ENCODE assay signal across 13 cellular contexts in genomic region chr4:148515248-148515647, GRCh38.
DNase-seq lines count a peak whose midpoint lies in the region; ATAC-seq and TF ChIP-seq lines count a peak whose summit lies in the region.
"Had no signal": no experiment of that assay in that cellular context is flagged by ENCODE, and none has a peak within 500 bp of the region (broad histone marks: within the 10 kb centered on the region; RNA-seq: fewer than 3 reads in every experiment).

No MANE protein-coding gene starts in this region.

- no peaks in the 10 kb centered on the region for H3K79me1 ChIP-seq in IMR-90 (ENCODE audit: low read depth in 1 of 2, low read length in 2 of 2)

- no peak overlapping the region for H2BK20ac ChIP-seq in IMR-90 (ENCODE audit: low read depth, low read length)

- H4K8ac ChIP-seq in IMR-90 (ENCODE audit: low read depth in 2 of 2, low read length in 2 of 2), result no peak overlapping the region

- H3K4me2 ChIP-seq in IMR-90 (ENCODE audit: low read depth, low read length), result no peak overlapping the region

- dilution Hi-C loops in IMR-90 (cut with HindIII; ENCODE audit: low sequenced_read_pairs, unreplicated experiment), result no loop called here

- H3K27ac ChIP-seq in A673 (ENCODE audit: low read depth, low read length, poor library complexity, severe bottlenecking), result no peak overlapping the region
- H3K27ac ChIP-seq in IMR-90 (ENCODE audit: insufficient read depth, low read length), result no peak overlapping the region

- no peaks in the 10 kb centered on the region for H4K20me1 ChIP-seq in IMR-90 (ENCODE audit: insufficient read depth, low read length)

- no peak overlapping the region for H4K5ac ChIP-seq in IMR-90 (ENCODE audit: low read depth, low read length)

- POLR2A ChIA-PET in A673 (lab: Charles Lee; ENCODE audit: low non-redundant PET), result no interaction called here
- POLR2A ChIA-PET in IMR-90 (lab: Charles Lee; ENCODE audit: unreplicated experiment), result no interaction called here

- no peak overlapping the region for H3K18ac ChIP-seq in IMR-90 (ENCODE audit: low read depth, low read length)

- H3K36me3 ChIP-seq in A673 (ENCODE audit: insufficient read depth, low read length, poor library complexity, severe bottlenecking) (no peaks in the 10 kb centered on the region), IMR-90 (ENCODE audit: control insufficient read depth, insufficient read depth, low read length) (no peaks in the 10 kb centered on the region)

- no peak overlapping the region for H2BK15ac ChIP-seq in IMR-90 (ENCODE audit: low read depth, low read length)

- no peaks in the 10 kb centered on the region for H3K9me3 ChIP-seq in A673 (ENCODE audit: low read depth, low read length, poor library complexity, severe bottlenecking)
- no peaks in the 10 kb centered on the region for H3K9me3 ChIP-seq in IMR-90 (ENCODE audit: control insufficient read depth, insufficient read depth, low read length)

- H3K4me1 ChIP-seq in A673 (ENCODE audit: insufficient read depth, low read length, poor library complexity, severe bottlenecking) (no peaks in the 10 kb centered on the region), IMR-90 (ENCODE audit: control insufficient read depth, insufficient read depth, low read length) (no peaks in the 10 kb centered on the region)

- TF ChIP-seq RAD21 in IMR-90 (IDR thresholded peaks at IDR 0.05; ENCODE audit: low read length), result no peak

- H3K4me3 ChIP-seq in A673 (ENCODE audit: low read depth, low read length, poor library complexity, severe bottlenecking), result no peak overlapping the region
- H3K4me3 ChIP-seq in IMR-90 (ENCODE audit: insufficient read depth, low read depth, low read length), result no peak overlapping the region
- H3K4me3 ChIP-seq in choroid plexus epithelial cell (ENCODE audit: low read depth, low read length), result no peak overlapping the region

- H3K9ac ChIP-seq in IMR-90 (ENCODE audit: low read depth, low read length), result no peak overlapping the region

- in situ Hi-C loops in IMR-90 (cut with MboI; ENCODE audit: low sequenced_read_pairs), result no loop called here

- H2AK9ac ChIP-seq in IMR-90 (replicated peaks; ENCODE audit: low read depth, low read length, poor library complexity), result no peak overlapping the region

- no peak overlapping the region for H3K23ac ChIP-seq in IMR-90 (ENCODE audit: low read depth, low read length)

- no peak overlapping the region for H3K14ac ChIP-seq in IMR-90 (replicated peaks; ENCODE audit: low read depth, low read length)

- H3K27me3 ChIP-seq in A673 (replicated peaks; ENCODE audit: insufficient read depth, low read depth, low read length, poor library complexity) (no peaks in the 10 kb centered on the region), IMR-90 (ENCODE audit: control insufficient read depth, insufficient read depth, low read length) (no peaks in the 10 kb centered on the region)

- ATAC-seq in IMR-90 (ENCODE audit: low read depth), result peak; percentile 61
- no peak for ATAC-seq in HG02623 (IDR thresholded peaks at IDR 0.05; ENCODE audit: unreplicated experiment)
- no peak for ATAC-seq in HG03025 (IDR thresholded peaks at IDR 0.05; ENCODE audit: low FRiP score, unreplicated experiment)
- no peak for ATAC-seq in HG03095 (IDR thresholded peaks at IDR 0.05; ENCODE audit: unreplicated experiment)
- ATAC-seq in HG02852 (IDR thresholded peaks at IDR 0.05; ENCODE audit: unreplicated experiment), result no peak
- ATAC-seq: left lobe of liver had no signal

- no peak overlapping the region for H2AK5ac ChIP-seq in IMR-90 (ENCODE audit: low read depth, low read length)

- DNase-seq in A673 (ENCODE audit: low spot score), result peak; percentile 41
- peak; percentile 57 for DNase-seq in IMR-90
- DNase-seq in choroid plexus epithelial cell (ENCODE audit: low read depth), result peak; percentile 52
- DNase-seq in kidney glomerular epithelial cell (lab: John Stamatoyannopoulos, UW), result peak; percentile 44
- DNase-seq: activated CD4-positive, alpha-beta memory T cell treated with anti-CD3 and anti-CD28 coated beads, Interleukin-2, amount 10 ng/mL, durations not matched to agents 7 days and 5 days; activated gamma-delta T cell; NCI-H1092; stimulated activated CD8-positive, alpha-beta memory T cell treated with anti-CD3 and anti-CD28 coated beads, Interleukin-4, amount 100 ng/mL, for 48 hours had no signal

- no peak for TF ChIP-seq POLR2A in IMR-90 (IDR thresholded peaks at IDR 0.05; ENCODE audit: low read depth, low read length)

- no peak overlapping the region for H2BK5ac ChIP-seq in IMR-90 (ENCODE audit: low read depth, low read length, poor library complexity, severe bottlenecking)

- H2AFZ ChIP-seq in IMR-90 (replicated peaks; ENCODE audit: low read length, poor library complexity), result no peak overlapping the region

- no peak overlapping the region for H2BK120ac ChIP-seq in IMR-90 (ENCODE audit: low read depth, low read length)

- H3K56ac ChIP-seq in IMR-90 (ENCODE audit: extremely low read depth, insufficient read depth, low read length), result no peak overlapping the region

- no CpG with 5 or more reads among the region's 1 CpG for whole genome bisulfite sequencing in IMR-90 (ENCODE audit: extremely low coverage in 2 of 2, insufficient read length in 1 of 2), 2 experiments

- intact Hi-C loops in A673 (cut with micrococcal nuclease; ENCODE audit: unreplicated experiment), result no loop called here
- intact Hi-C loops in IMR-90 (cut with micrococcal nuclease), result no loop called here

- no peak overlapping the region for H4K91ac ChIP-seq in IMR-90 (ENCODE audit: insufficient read depth, low read depth, low read length)

- TF ChIP-seq CTCF in A673 (conservative IDR thresholded peaks at IDR 0.05; ENCODE audit: low read depth, low read length) (no peak), IMR-90 (conservative IDR thresholded peaks at IDR 0.05; ENCODE audit: low read depth, low read length) (no peak), choroid plexus epithelial cell (conservative IDR thresholded peaks at IDR 0.05; ENCODE audit: low read depth, low read length) (no peak)

- BruUV-seq in A673 (replicated peaks; lab: Mats Ljungman, UMichigan) (no TSS peak), IMR-90 (replicated peaks; lab: Mats Ljungman, UMichigan) (no TSS peak)

- H3K4ac ChIP-seq in IMR-90 (ENCODE audit: low read depth, low read length), result no peak overlapping the region

- H3K9me1 ChIP-seq in IMR-90 (ENCODE audit: insufficient read depth, low read length), result no peaks in the 10 kb centered on the region

- CTCF ChIA-PET in A673 (lab: Charles Lee), result no interaction called here
- CTCF ChIA-PET in IMR-90 (lab: Yijun Ruan, JAX), result no interaction called here

TF ChIP-seq in IMR-90, 13 proteins besides CTCF, POLR2A, EP300 and RAD21:
- TF ChIP-seq MAFK (IDR thresholded peaks at IDR 0.05; ENCODE audit: low read depth, low read length) (no peak), CEBPB (IDR thresholded peaks at IDR 0.05; ENCODE audit: low read depth, low read length) (no peak), USF2 (IDR thresholded peaks at IDR 0.05; ENCODE audit: low read depth, low read length) (no peak), BHLHE40 (IDR thresholded peaks at IDR 0.05; ENCODE audit: low read depth, low read length) (no peak), MAZ (IDR thresholded peaks at IDR 0.05; ENCODE audit: borderline replicate concordance, low read depth, low read length) (no peak), NFE2L2 (IDR thresholded peaks at IDR 0.05; ENCODE audit: low read depth, low read length) (no peak), RCOR1 (IDR thresholded peaks at IDR 0.05; ENCODE audit: insufficient replicate concordance, low read length) (no peak), ELK1 (IDR thresholded peaks at IDR 0.05; ENCODE audit: borderline replicate concordance, low read depth, low read length) (no peak), RFX5 (IDR thresholded peaks at IDR 0.05; ENCODE audit: low read depth, low read length) (no peak)
